ENCODE assay signal across 7 cellular contexts in the genomic region with DNA sequence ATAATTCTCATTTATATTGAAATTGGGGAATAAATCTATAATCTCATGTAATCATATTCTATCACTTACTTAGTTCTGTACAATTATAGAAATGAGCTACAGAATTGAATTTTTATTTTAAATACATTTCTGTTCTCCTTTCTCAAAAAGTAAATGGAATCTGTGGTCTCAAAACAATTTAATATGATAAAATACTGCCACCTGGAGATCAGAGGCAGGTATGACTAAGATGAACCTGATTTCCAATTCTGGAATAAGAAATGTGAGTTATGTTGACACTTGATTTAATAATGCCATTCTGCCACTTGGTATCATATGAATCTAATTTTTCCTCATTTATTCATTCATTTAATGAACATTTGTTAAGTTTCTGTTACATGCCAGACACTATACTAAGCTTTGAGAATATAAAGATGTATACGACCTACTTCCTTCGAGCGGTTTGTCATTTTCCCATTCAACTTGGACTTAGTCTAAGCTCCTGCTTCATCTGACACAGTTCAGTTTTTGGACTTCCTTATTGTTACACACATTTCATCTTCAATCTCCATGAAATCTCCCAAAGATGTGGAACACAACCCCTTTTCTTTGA. TPM values are rescaled to one million over a fixed set of nuclear protein-coding genes. Genes with fewer than 3 reads are reported as not detected.
DNase-seq lines count a peak whose midpoint lies in the region; ATAC-seq, FAIRE-seq and TF ChIP-seq lines count a peak whose summit lies in the region.

No MANE protein-coding gene starts in this region.

- ATAC-seq in upper lobe of left lung (ENCODE audit: low FRiP score in 2 of 2) (no peak), HG02885 (IDR thresholded peaks at IDR 0.05; ENCODE audit: poor library complexity, unreplicated experiment) (no peak)

- TF ChIP-seq CTCF in NB4 (IDR thresholded peaks at IDR 0.05; ENCODE audit: low read depth, low read length) = peak; percentile 40
- TF ChIP-seq CTCF in upper lobe of left lung (IDR thresholded peaks at IDR 0.05) = peak; percentile 34 to 78 (median 65)

- DNase-seq in GDM1 (lab: John Stamatoyannopoulos, UW) = peak; percentile 12
- DNase-seq in NB4 (ENCODE audit: low read depth) = peak; percentile 54
- peak; percentile 45 for DNase-seq in amniotic epithelial cell (ENCODE audit: low read depth)
- no peak for DNase-seq in upper lobe of left lung
- no peak for DNase-seq in activated effector memory CD4-positive, alpha-beta T cell treated with Interleukin-2 at 50 U/mL for 16 hours

- no peaks in the 10 kb centered on the region for H3K9me3 ChIP-seq in upper lobe of left lung

- no peaks in the 10 kb centered on the region for H3K27me3 ChIP-seq in upper lobe of left lung

- H3K27ac ChIP-seq in upper lobe of left lung = no peak overlapping the region

- no peaks in the 10 kb centered on the region for H3K4me1 ChIP-seq in upper lobe of left lung

- 90 to 97% methylated on average over 3 of the region's 3 CpGs for WGBS in upper lobe of left lung, 2 donors

- H3K36me3 ChIP-seq in upper lobe of left lung = no peaks in the 10 kb centered on the region

- TF ChIP-seq EP300 in upper lobe of left lung (IDR thresholded peaks at IDR 0.05) = no peak

- peak; percentile 100 for FAIRE-seq in islet of Langerhans (lab: Jason Lieb, UNC)

- H3K4me3 ChIP-seq in NB4 (ENCODE audit: low read depth, low read length) = no peak overlapping the region
- H3K4me3 ChIP-seq in upper lobe of left lung = no peak overlapping the region

- no peak for TF ChIP-seq POLR2A in NB4 (IDR thresholded peaks at IDR 0.05; ENCODE audit: extremely low read depth, insufficient read length)
- no peak for TF ChIP-seq POLR2A in upper lobe of left lung (IDR thresholded peaks at IDR 0.05)

RNA-seq across cellular contexts. Expression of gene CCDC28A, which starts 7.6 kb away (rescaled TPM):
- 10 to 100 TPM; 12.7 to 39.6 (median 22.8) TPM for total RNA-seq in upper lobe of left lung

RNA-seq across cellular contexts. Expression of gene ECT2L, which starts 29.9 kb away (rescaled TPM):
- 10 to 100 TPM in 1 of 6 donors, 1 to 10 TPM in 4, under 1 TPM in 1; 0.20 to 28.4 (median 3.1) TPM for total RNA-seq in upper lobe of left lung

Comparison
In these comparisons a context has a peak if more than half of its experiments do, and no peak if none do; other contexts are left out.
1. DNase-seq: peak in GDM1 (single experiment), NB4 (single experiment) and amniotic epithelial cell (single experiment); none in upper lobe of left lung (0 of 2) and activated effector memory CD4-positive, alpha-beta T cell treated with Interleukin-2 at 50 U/mL for 16 hours (single experiment).